ENCODE assay signal across 30 cellular contexts in the genomic region with DNA sequence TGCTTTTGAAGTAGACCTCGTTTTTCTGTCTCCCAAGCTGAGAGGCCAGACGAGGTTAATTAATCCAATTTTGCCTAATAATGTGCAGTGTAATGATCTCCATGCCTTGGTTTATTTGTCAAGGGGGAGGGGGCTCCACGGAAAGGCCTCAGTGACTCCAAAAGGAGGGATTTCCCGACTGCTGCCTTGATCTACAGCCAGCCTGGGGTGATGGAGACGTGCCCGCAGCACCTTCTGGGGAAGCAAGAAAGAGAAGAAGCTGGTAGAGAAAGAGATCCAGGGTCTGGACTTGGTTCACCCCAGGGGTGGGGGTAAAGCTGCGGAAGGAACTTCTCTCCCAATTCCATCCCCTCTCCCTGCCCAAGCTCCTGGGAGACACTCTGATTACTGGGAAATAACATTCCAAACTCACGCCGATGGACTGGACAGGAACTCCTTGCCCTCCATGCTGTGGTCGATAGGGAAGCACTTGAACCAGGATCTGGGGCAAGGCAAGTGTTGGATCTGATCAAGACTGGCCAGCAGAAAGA. TPM values are rescaled to one million over a fixed set of nuclear protein-coding genes. Genes with fewer than 3 reads are reported as not detected.
"Had no signal": no experiment of that assay in that cellular context is flagged by ENCODE, and none has a peak within 500 bp of the region (broad histone marks: within the 10 kb centered on the region; RNA-seq: fewer than 3 reads in every experiment).

No MANE protein-coding gene starts in this region.

- H3K4me3 ChIP-seq: colonic mucosa, esophagus muscularis mucosa, gastroesophageal sphincter, heart left ventricle, hepatocyte, left lung, ovary, psoas muscle, sigmoid colon, stomach, thoracic aorta, tibial nerve, upper lobe of left lung had no signal

- H3K27me3 ChIP-seq: colonic mucosa, hepatocyte, ovary, upper lobe of left lung had no signal

- DNase-seq: colonic mucosa; effector memory CD4-positive, alpha-beta T cell; foreskin keratinocyte; heart left ventricle; kidney; left cardiac atrium; left lung; mesendoderm; natural killer cell; ovary; psoas muscle; right cardiac atrium; sigmoid colon; stimulated activated CD4-positive, alpha-beta T cell treated with anti-CD3 and anti-CD28 coated beads, Interleukin-2, amount 100 ng/mL, for 24 hours; stimulated activated CD4-positive, alpha-beta T cell treated with anti-CD3 and anti-CD28 coated beads, Interleukin-4, amount 100 ng/mL, for 24 hours; stimulated activated naive CD4-positive, alpha-beta T cell treated with Interleukin-2 at 50 U/mL for 16 hours had no signal

- H3K36me3 ChIP-seq: colonic mucosa, esophagus muscularis mucosa, gastroesophageal sphincter, heart left ventricle, left lung, ovary, sigmoid colon, stomach, thoracic aorta, tibial nerve, upper lobe of left lung had no signal

- H3K27ac ChIP-seq: colonic mucosa, esophagus muscularis mucosa, foreskin keratinocyte, gastroesophageal sphincter, heart left ventricle, left lung, ovary, psoas muscle, sigmoid colon, thoracic aorta had no signal

- ATAC-seq: foreskin keratinocyte; gastroesophageal sphincter; heart left ventricle; left cardiac atrium; left lung; natural killer cell; psoas muscle; right cardiac atrium; stimulated activated effector memory CD8-positive, alpha-beta T cell treated with anti-CD3 and anti-CD28 coated beads, Interleukin-12 subunit alpha, Interleukin-12 subunit beta, amount 100 ng/mL, for 72 hours had no signal

RNA-seq across cellular contexts. Expression of a gene that starts 44.1 kb away (rescaled TPM):
- total RNA-seq: endothelial cell of umbilical vein, fibroblast of lung, foreskin keratinocyte, left cardiac atrium, left lung, lung microvascular endothelial cell, mononuclear cell, natural killer cell, occipital lobe, right cardiac atrium, sigmoid colon, subcutaneous adipose tissue, thoracic aorta, tibial nerve had no signal
